Comparison of ENCODE assay signal across 20 cellular contexts in genomic region chr20:18988701-18989100, GRCh38.
"Had no signal": no experiment of that assay in that cellular context is flagged by ENCODE, and none has a peak within 500 bp of the region (broad histone marks: within the 10 kb centered on the region; RNA-seq: fewer than 3 reads in every experiment).

No MANE protein-coding gene starts in this region.

- H3K27ac ChIP-seq: neural progenitor cell, parathyroid adenoma, right lobe of liver, spleen, thoracic aorta had no signal

- DNase-seq: effector CD8-positive, alpha-beta T cell; heart left ventricle; hypothalamus; natural killer cell; nucleus accumbens; right lobe of liver; spleen; stimulated activated CD4-positive, alpha-beta T cell treated with anti-CD3 and anti-CD28 coated beads, Interleukin-15, amount 100 ng/mL, for 24 hours; stimulated activated CD4-positive, alpha-beta T cell treated with anti-CD3 and anti-CD28 coated beads, Interleukin-1b, Interleukin-23, amount 100 ng/mL, for 48 hours; stimulated activated CD4-positive, alpha-beta T cell treated with anti-CD3 and anti-CD28 coated beads, Interleukin-4, amount 100 ng/mL, for 24 hours; stimulated activated naive CD8-positive, alpha-beta T cell treated with anti-CD3 and anti-CD28 coated beads, Interleukin-15, amount 100 ng/mL, for 72 hours; transverse colon had no signal

- H3K4me3 ChIP-seq: coronary artery, heart left ventricle, neural progenitor cell, prostate gland, right lobe of liver, spleen, thoracic aorta, transverse colon had no signal

- H2AFZ ChIP-seq: neural progenitor cell had no signal

- H3K9me3 ChIP-seq: heart left ventricle, prostate gland, right lobe of liver, spleen, thoracic aorta, transverse colon had no signal

- ATAC-seq: esophagus mucosa; heart left ventricle; left lobe of liver; natural killer cell; right lobe of liver; stimulated activated memory B cell treated with anti-CD40 and anti-IgM and Interleukin-4, amounts not matched to agents 10 μg/mL and 1 μg/mL and 100 μg/mL, for 72 hours; stimulated activated naive CD8-positive, alpha-beta T cell treated with anti-CD3 and anti-CD28 coated beads, Interleukin-15, amount 100 ng/mL, for 72 hours had no signal

- H3K4me1 ChIP-seq: neural progenitor cell, prostate gland had no signal

- H3K79me2 ChIP-seq: parathyroid adenoma had no signal

- H3K9ac ChIP-seq: neural progenitor cell, parathyroid adenoma had no signal

- H3K36me3 ChIP-seq: heart left ventricle, neural progenitor cell, prostate gland, right lobe of liver, spleen, thoracic aorta, transverse colon had no signal

- H3K27me3 ChIP-seq: heart left ventricle, neural progenitor cell, right lobe of liver, spleen, transverse colon had no signal

- H3K4me2 ChIP-seq: neural progenitor cell had no signal
